14 cellular contexts compared by ENCODE assay signal in genomic region chrX:259692-260355, GRCh38. TPM values are rescaled to one million over a fixed set of nuclear protein-coding genes. Genes with fewer than 3 reads are reported as not detected.
DNase-seq lines count a peak whose midpoint lies in the region; ATAC-seq and TF ChIP-seq lines count a peak whose summit lies in the region.
"Had no signal": no experiment of that assay in that cellular context is flagged by ENCODE, and none has a peak within 500 bp of the region (broad histone marks: within the 10 kb centered on the region; RNA-seq: fewer than 3 reads in every experiment).

No MANE protein-coding gene starts in this region.

- H3K79me2 ChIP-seq in KMS-11 (ENCODE audit: insufficient read depth, low read depth) = no peaks in the 10 kb centered on the region
- H3K79me2 ChIP-seq: parathyroid adenoma had no signal

- peak overlapping the region; percentile 55; the same call in 1 of the 2 replicates for H3K27ac ChIP-seq in KMS-11
- H3K27ac ChIP-seq: parathyroid adenoma had no signal

- H3K4me1 ChIP-seq in KMS-11 (ENCODE audit: low read depth, poor library complexity, severe bottlenecking) = no peaks in the 10 kb centered on the region
- H3K4me1 ChIP-seq: parathyroid adenoma had no signal

- CTCF ChIA-PET in activated CD4-positive, alpha-beta T cell treated with anti-CD3 and anti-CD28 coated beads, Interleukin-2, amount 10 ng/mL, durations not matched to agents 7 days and 5 days (lab: Charles Lee) = no interaction called here

- ATAC-seq in stimulated activated memory B cell treated with anti-CD40 and anti-IgM and Interleukin-4, amounts not matched to agents 10 μg/mL and 1 μg/mL and 100 μg/mL, for 72 hours = no peak
- ATAC-seq in HG02973 (IDR thresholded peaks at IDR 0.05; ENCODE audit: unreplicated experiment) = no peak
- ATAC-seq: activated T-cell treated with anti-CD3 and anti-CD28 coated beads, Interleukin-2, amount 50 U/mL, for 4 hours had no signal

- H3K36me3 ChIP-seq in KMS-11 (ENCODE audit: insufficient read depth) = no peaks in the 10 kb centered on the region

- H3K36me3 Mint-ChIP-seq in activated CD4-positive, alpha-beta T cell treated with anti-CD3 and anti-CD28 coated beads, Interleukin-2, amount 10 ng/mL, durations not matched to agents 7 days and 5 days (ENCODE audit: low read depth) = no peaks in the 10 kb centered on the region
- no peaks in the 10 kb centered on the region for H3K36me3 Mint-ChIP-seq in stimulated activated memory B cell treated with anti-CD40 and anti-IgM and Interleukin-4, amounts not matched to agents 10 μg/mL and 1 μg/mL and 100 μg/mL, for 72 hours

- no peaks in the 10 kb centered on the region for H3K27me3 Mint-ChIP-seq in activated CD4-positive, alpha-beta T cell treated with anti-CD3 and anti-CD28 coated beads, Interleukin-2, amount 10 ng/mL, durations not matched to agents 7 days and 5 days
- H3K27me3 Mint-ChIP-seq in stimulated activated memory B cell treated with anti-CD40 and anti-IgM and Interleukin-4, amounts not matched to agents 10 μg/mL and 1 μg/mL and 100 μg/mL, for 72 hours = no peaks in the 10 kb centered on the region

- peak overlapping the region; percentile 27; the same call in 1 of the 2 replicates for H3K9ac ChIP-seq in KMS-11
- H3K9ac ChIP-seq: parathyroid adenoma had no signal

- no peak overlapping the region for H3K4me3 Mint-ChIP-seq in activated CD4-positive, alpha-beta T cell treated with anti-CD3 and anti-CD28 coated beads, Interleukin-2, amount 10 ng/mL, durations not matched to agents 7 days and 5 days
- no peak overlapping the region for H3K4me3 Mint-ChIP-seq in stimulated activated memory B cell treated with anti-CD40 and anti-IgM and Interleukin-4, amounts not matched to agents 10 μg/mL and 1 μg/mL and 100 μg/mL, for 72 hours
- H3K4me3 Mint-ChIP-seq: activated T-cell treated with anti-CD3 and anti-CD28 coated beads, Interleukin-2, amount 50 U/mL, for 4 hours had no signal

- no peak overlapping the region for H2AFZ ChIP-seq in KMS-11 (ENCODE audit: low read depth)
- H2AFZ ChIP-seq: parathyroid adenoma had no signal

- H3K4me1 Mint-ChIP-seq in activated CD4-positive, alpha-beta T cell treated with anti-CD3 and anti-CD28 coated beads, Interleukin-2, amount 10 ng/mL, durations not matched to agents 7 days and 5 days = no peaks in the 10 kb centered on the region
- no peaks in the 10 kb centered on the region for H3K4me1 Mint-ChIP-seq in stimulated activated memory B cell treated with anti-CD40 and anti-IgM and Interleukin-4, amounts not matched to agents 10 μg/mL and 1 μg/mL and 100 μg/mL, for 72 hours

- H3K27me3 ChIP-seq in KMS-11 (ENCODE audit: insufficient read depth, low read depth) = no peaks in the 10 kb centered on the region

- POLR2A ChIA-PET in activated CD4-positive, alpha-beta T cell treated with anti-CD3 and anti-CD28 coated beads, Interleukin-2, amount 10 ng/mL, durations not matched to agents 7 days and 5 days (lab: Charles Lee) = no interaction called here

- no peak for DNase-seq in activated CD4-positive, alpha-beta T cell treated with anti-CD3 and anti-CD28 coated beads, Interleukin-2, amount 10 ng/mL, durations not matched to agents 7 days and 5 days
- DNase-seq in activated CD4-positive, alpha-beta T cell treated with anti-CD3 and anti-CD28 coated beads for 1 hour = no peak
- DNase-seq in dermis blood vessel endothelial cell = peak; percentile 36
- peak; percentile 40 for DNase-seq in posterior vena cava (ENCODE audit: low spot score)
- no peak for DNase-seq in NCI-H82 (lab: John Stamatoyannopoulos, UW)
- DNase-seq: activated T-cell treated with anti-CD3 and anti-CD28 coated beads, Interleukin-2, amount 50 U/mL, for 4 hours; NCI-H187 treated with DMSO at 0.1 percent for 48 hours; NCI-H774; SIG-M5; stimulated activated CD4-positive, alpha-beta T cell treated with anti-CD3 and anti-CD28 coated beads, Interleukin-12 subunit alpha, Interleukin-12 subunit beta, amount 100 ng/mL, for 4 hours had no signal

- H3K9me3 Mint-ChIP-seq in activated CD4-positive, alpha-beta T cell treated with anti-CD3 and anti-CD28 coated beads, Interleukin-2, amount 10 ng/mL, durations not matched to agents 7 days and 5 days = no peaks in the 10 kb centered on the region
- H3K9me3 Mint-ChIP-seq in stimulated activated memory B cell treated with anti-CD40 and anti-IgM and Interleukin-4, amounts not matched to agents 10 μg/mL and 1 μg/mL and 100 μg/mL, for 72 hours = no peaks in the 10 kb centered on the region
- H3K9me3 Mint-ChIP-seq: activated T-cell treated with anti-CD3 and anti-CD28 coated beads, Interleukin-2, amount 50 U/mL, for 4 hours had no signal

- intact Hi-C loops in posterior vena cava (cut with DNase I) = no loop called here

- H3K4me2 ChIP-seq in KMS-11 = no peak overlapping the region

- no peaks in the 10 kb centered on the region for H4K20me1 ChIP-seq in KMS-11 (ENCODE audit: insufficient read depth)

- H3K27ac Mint-ChIP-seq in activated CD4-positive, alpha-beta T cell treated with anti-CD3 and anti-CD28 coated beads, Interleukin-2, amount 10 ng/mL, durations not matched to agents 7 days and 5 days = peak overlapping the region; percentile 13
- no peak overlapping the region for H3K27ac Mint-ChIP-seq in stimulated activated memory B cell treated with anti-CD40 and anti-IgM and Interleukin-4, amounts not matched to agents 10 μg/mL and 1 μg/mL and 100 μg/mL, for 72 hours

- H3K4me3 ChIP-seq in KMS-11 (IDR thresholded peaks at IDR 0.05; ENCODE audit: insufficient read depth, low read depth, low read length) = no peak overlapping the region

- TF ChIP-seq CTCF in KMS-11 (conservative IDR thresholded peaks at IDR 0.05; ENCODE audit: low read depth, low read length) = no peak

RNA-seq across cellular contexts. Expression of gene PLCXD1, which starts 21.4 kb away (rescaled TPM):
- 10 to 100 TPM; 60.1 to 63.4 TPM for total RNA-seq in activated CD4-positive, alpha-beta T cell treated with anti-CD3 and anti-CD28 coated beads, Interleukin-2, amount 10 ng/mL, durations not matched to agents 7 days and 5 days
- total RNA-seq in dermis blood vessel endothelial cell = 5.1 and 15.0 TPM in 2 replicates
- total RNA-seq in posterior vena cava = 1 to 10 TPM; 3.1 to 5.6 TPM

RNA-seq across cellular contexts. Expression of gene GTPBP6, which starts 58.8 kb away (rescaled TPM):
- total RNA-seq in activated CD4-positive, alpha-beta T cell treated with anti-CD3 and anti-CD28 coated beads, Interleukin-2, amount 10 ng/mL, durations not matched to agents 7 days and 5 days = 10 to 100 TPM; 48.5 to 52.1 TPM
- total RNA-seq in dermis blood vessel endothelial cell (31.7 and 49.9 TPM in 2 replicates), posterior vena cava (10 to 100 TPM; 31.1 to 34.9 TPM)

Comparison
In these comparisons a context has a peak if more than half of its experiments do, and no peak if none do; other contexts are left out.
1. DNase-seq: peak in dermis blood vessel endothelial cell (single experiment) and posterior vena cava (single experiment); none in activated CD4-positive, alpha-beta T cell treated with anti-CD3 and anti-CD28 coated beads, Interleukin-2, amount 10 ng/mL, durations not matched to agents 7 days and 5 days (single experiment), activated CD4-positive, alpha-beta T cell treated with anti-CD3 and anti-CD28 coated beads for 1 hour (single experiment) and NCI-H82 (single experiment).